17 cellular contexts compared by ENCODE assay signal in the genomic region with DNA sequence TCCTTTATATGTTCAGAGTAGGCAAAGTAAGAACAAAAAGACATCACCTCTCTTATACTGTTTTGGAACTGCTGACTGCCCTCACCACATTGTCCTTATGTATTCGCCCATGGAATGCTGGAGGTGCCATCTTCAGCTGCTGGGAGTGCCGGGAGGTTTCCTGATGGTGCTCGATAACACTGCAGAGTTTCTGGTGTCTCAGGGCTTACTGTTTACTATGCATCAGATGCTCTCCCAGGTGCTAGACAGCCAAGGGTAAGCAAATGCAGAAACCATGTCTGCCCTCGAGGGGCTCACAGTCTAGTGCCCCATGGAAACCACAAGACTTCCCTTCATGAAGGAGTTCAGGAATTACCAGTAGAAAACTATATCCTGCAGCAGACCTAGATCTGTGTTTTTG.
DNase-seq lines count a peak whose midpoint lies in the region; TF ChIP-seq lines count a peak whose summit lies in the region.
"Had no signal": no experiment of that assay in that cellular context is flagged by ENCODE, and none has a peak within 500 bp of the region (broad histone marks: within the 10 kb centered on the region; RNA-seq: fewer than 3 reads in every experiment).

No MANE protein-coding gene starts in this region.

- TF ChIP-seq POLR2A in suprapubic skin (IDR thresholded peaks at IDR 0.05): no peak

- TF ChIP-seq CTCF in endodermal cell (conservative IDR thresholded peaks at IDR 0.05) (no peak), osteocyte (IDR thresholded peaks at IDR 0.05) (no peak), suprapubic skin (IDR thresholded peaks at IDR 0.05) (no peak), Calu3 (IDR thresholded peaks at IDR 0.05; ENCODE audit: unreplicated experiment) (no peak)

- BruUV-seq in Calu3 (replicated peaks; lab: Mats Ljungman, UMichigan): no TSS peak

- no peak overlapping the region for H3K9ac ChIP-seq in BLaER1 treated with 17β-estradiol and CSF1 and Interleukin-3, amounts not matched to agents 10 nM and 100 nM
- H3K9ac ChIP-seq in endodermal cell (ENCODE audit: extremely low read depth, low read length, poor library complexity, severe bottlenecking): no peak overlapping the region

- 85 to 89% methylated on average over 4 of the region's 4 CpGs for WGBS in endodermal cell (ENCODE audit: insufficient coverage in 1 of 2, insufficient read length in 1 of 2), 2 experiments
- WGBS in suprapubic skin: 79% methylated on average over 4 of the region's 4 CpGs

- CTCF ChIA-PET in Calu3 (lab: Charles Lee): interaction anchor here (0.5 kb wide), 1 partner anchor 375 kb away, joined by 3 read pairs; no protein-coding TSS in a partner anchor

- no peak overlapping the region for H3K27ac ChIP-seq in BLaER1 treated with 17β-estradiol and CSF1 and Interleukin-3, amounts not matched to agents 10 nM and 100 nM
- H3K27ac ChIP-seq in endodermal cell (ENCODE audit: low read depth, low read length): no peak overlapping the region
- H3K27ac ChIP-seq in suprapubic skin: no peak overlapping the region

- H3K9me3 ChIP-seq in BLaER1 treated with 17β-estradiol and CSF1 and Interleukin-3, amounts not matched to agents 10 nM and 100 nM (replicated peaks in 1 of 11): peaks cover 0 to 42% (median 12%) of the 10 kb centered on the region in 11 experiments; a peak in 12 of 22 replicates
- peaks cover 8% of the 10 kb centered on the region for H3K9me3 ChIP-seq in endodermal cell (ENCODE audit: control insufficient read depth, low read length)
- H3K9me3 ChIP-seq in suprapubic skin: no peaks in the 10 kb centered on the region
- H3K9me3 ChIP-seq: BE2C had no signal

- no peak overlapping the region for H3K4me3 ChIP-seq in BLaER1 treated with 17β-estradiol and CSF1 and Interleukin-3, amounts not matched to agents 10 nM and 100 nM
- H3K4me3 ChIP-seq in endodermal cell (ENCODE audit: low read length): no peak overlapping the region
- no peak overlapping the region for H3K4me3 ChIP-seq in suprapubic skin
- H3K4me3 ChIP-seq: GM12878, GM23338 had no signal

- H3K27me3 ChIP-seq in BLaER1 treated with 17β-estradiol and CSF1 and Interleukin-3, amounts not matched to agents 10 nM and 100 nM: no peaks in the 10 kb centered on the region
- H3K27me3 ChIP-seq in endodermal cell (ENCODE audit: control insufficient read depth, insufficient read depth, low read length, poor library complexity, severe bottlenecking): no peaks in the 10 kb centered on the region
- peaks cover 12% of the 10 kb centered on the region for H3K27me3 ChIP-seq in suprapubic skin

- H3K27ac Mint-ChIP-seq in endodermal cell: no peak overlapping the region
- no peak overlapping the region for H3K27ac Mint-ChIP-seq in osteocyte (ENCODE audit: unreplicated experiment)
- H3K27ac Mint-ChIP-seq in Calu3 (ENCODE audit: unreplicated experiment): no peak overlapping the region
- H3K27ac Mint-ChIP-seq: CD14-positive monocyte; CD4-positive, alpha-beta memory T cell; GM23338 had no signal

- peak overlapping the region in 8 of 11 experiments; percentile 44 to 85 (median 62); a peak in 16 of 22 replicates for H3K4me2 ChIP-seq in BLaER1 treated with 17β-estradiol and CSF1 and Interleukin-3, amounts not matched to agents 10 nM and 100 nM
- H3K4me2 ChIP-seq: GM23338 had no signal

- H3K27me3 Mint-ChIP-seq in endodermal cell (ENCODE audit: insufficient read depth) (peaks cover 11% of the 10 kb centered on the region), osteocyte (ENCODE audit: unreplicated experiment) (peaks cover 50% of the 10 kb centered on the region), Calu3 (ENCODE audit: unreplicated experiment) (peaks cover 90% of the 10 kb centered on the region)

- H3K9me3 Mint-ChIP-seq in endodermal cell (peaks cover 3% of the 10 kb centered on the region), osteocyte (ENCODE audit: unreplicated experiment) (peaks cover 4% of the 10 kb centered on the region), Calu3 (ENCODE audit: low read depth, unreplicated experiment) (no peaks in the 10 kb centered on the region)
- H3K9me3 Mint-ChIP-seq: GM23338 had no signal

- no peaks in the 10 kb centered on the region for H4K20me1 ChIP-seq in BLaER1 treated with 17β-estradiol and CSF1 and Interleukin-3, amounts not matched to agents 10 nM and 100 nM

- peaks cover 0 to 61% (median 30%) of the 10 kb centered on the region in 10 experiments; a peak in 16 of 20 replicates for H3K4me1 ChIP-seq in BLaER1 treated with 17β-estradiol and CSF1 and Interleukin-3, amounts not matched to agents 10 nM and 100 nM
- H3K4me1 ChIP-seq in endodermal cell (ENCODE audit: control insufficient read depth, insufficient read depth, low read length) (no peaks in the 10 kb centered on the region), suprapubic skin (no peaks in the 10 kb centered on the region)
- H3K4me1 ChIP-seq: BE2C had no signal

- intact Hi-C loops in Calu3 (cut with micrococcal nuclease; ENCODE audit: unreplicated experiment): no loop called here

- no peaks in the 10 kb centered on the region for H3K36me3 ChIP-seq in BLaER1 treated with 17β-estradiol and CSF1 and Interleukin-3, amounts not matched to agents 10 nM and 100 nM
- H3K36me3 ChIP-seq in endodermal cell (ENCODE audit: control insufficient read depth, insufficient read depth, low read length): no peaks in the 10 kb centered on the region
- no peaks in the 10 kb centered on the region for H3K36me3 ChIP-seq in suprapubic skin
- H3K36me3 ChIP-seq: BE2C had no signal

- DNase-seq in endodermal cell (peak; percentile 37), osteocyte (ENCODE audit: extremely low spot score, unreplicated experiment) (peak; percentile 56), suprapubic skin (ENCODE audit: low spot score in 2 of 2) (no peak), Calu3 (no peak)
- DNase-seq in stimulated activated CD4-positive, alpha-beta T cell treated with anti-CD3 and anti-CD28 coated beads, Interleukin-4, amount 100 ng/mL, for 4 hours: no peak
- DNase-seq: ACHN; BE2C; CD4-positive, alpha-beta memory T cell; DMS 273 treated with DMSO at 0.1 percent for 48 hours; DMS53; DND-41; EL; HCEC 1CT had no signal

- no peak overlapping the region for H3K4me3 Mint-ChIP-seq in endodermal cell
- H3K4me3 Mint-ChIP-seq in osteocyte (ENCODE audit: unreplicated experiment): no peak overlapping the region
- H3K4me3 Mint-ChIP-seq in Calu3 (ENCODE audit: low read depth, unreplicated experiment): no peak overlapping the region
- H3K4me3 Mint-ChIP-seq: CD14-positive monocyte; CD4-positive, alpha-beta memory T cell; GM23338 had no signal

- H3K36me3 Mint-ChIP-seq in endodermal cell (ENCODE audit: low read depth): no peaks in the 10 kb centered on the region
- no peaks in the 10 kb centered on the region for H3K36me3 Mint-ChIP-seq in osteocyte (ENCODE audit: unreplicated experiment)
- no peaks in the 10 kb centered on the region for H3K36me3 Mint-ChIP-seq in Calu3 (ENCODE audit: insufficient read depth, unreplicated experiment)
- H3K36me3 Mint-ChIP-seq: CD14-positive monocyte; CD4-positive, alpha-beta memory T cell had no signal

- no peak for TF ChIP-seq EP300 in suprapubic skin (IDR thresholded peaks at IDR 0.05)

- peaks cover 3% of the 10 kb centered on the region for H3K4me1 Mint-ChIP-seq in endodermal cell
- H3K4me1 Mint-ChIP-seq in osteocyte (ENCODE audit: unreplicated experiment): no peaks in the 10 kb centered on the region
- no peaks in the 10 kb centered on the region for H3K4me1 Mint-ChIP-seq in Calu3 (ENCODE audit: low read depth, unreplicated experiment)
- H3K4me1 Mint-ChIP-seq: CD4-positive, alpha-beta memory T cell had no signal

Comparison
In these comparisons a context has a peak if more than half of its experiments do, and no peak if none do; other contexts are left out.
1. DNase-seq: peak in endodermal cell (single experiment) and osteocyte (single experiment); none in suprapubic skin (0 of 2), stimulated activated CD4-positive, alpha-beta T cell treated with anti-CD3 and anti-CD28 coated beads, Interleukin-4, amount 100 ng/mL, for 4 hours (0 of 2) and Calu3 (single experiment).